In the genomic region with DNA sequence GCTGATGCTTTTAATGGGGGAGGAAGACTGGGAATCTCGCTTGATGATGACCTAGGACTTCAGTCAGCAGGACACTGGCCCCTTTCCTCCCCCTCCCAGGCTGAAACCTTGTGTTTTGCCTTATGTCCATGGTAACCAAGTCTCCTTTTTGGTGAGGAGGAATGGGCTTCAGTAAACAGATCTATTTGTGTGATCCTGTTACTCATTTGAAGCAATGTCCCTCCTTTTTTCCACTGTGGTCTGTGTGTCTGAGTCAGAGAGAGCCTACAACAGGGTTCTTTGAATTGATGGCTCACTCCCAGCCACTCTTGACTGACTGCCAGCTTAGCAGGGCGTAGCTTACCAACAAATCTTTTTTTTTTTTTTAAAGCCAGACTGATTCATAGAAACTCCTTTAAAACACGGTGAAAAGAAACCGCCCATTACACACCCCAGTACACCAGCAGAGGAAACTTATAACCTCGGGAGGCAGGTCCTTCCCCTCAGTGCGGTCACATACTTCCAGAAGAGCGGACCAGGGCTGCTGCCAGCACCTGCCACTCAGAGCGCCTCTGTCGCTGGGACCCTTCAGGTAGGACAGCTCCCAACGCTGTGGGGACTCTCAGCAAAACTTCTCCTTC, we compare ENCODE assay signal across 1 cellular context.
TF ChIP-seq lines count a peak whose summit lies in the region.

Gene EMP1 (plus strand): TSS at position 425 of the 620 bp plus-strand sequence. CDS start 14,785 bp downstream, outside the sequence.

TF ChIP-seq in HCT116, 20 proteins besides CTCF, POLR2A, EP300 and RAD21 (continued from another document):
- no peak for TF ChIP-seq ZFX (IDR thresholded peaks at IDR 0.05)
- peak; percentile 93 for TF ChIP-seq SIN3A (IDR thresholded peaks at IDR 0.05; ENCODE audit: low read depth)
- peak; percentile 94 for TF ChIP-seq SP1 (IDR thresholded peaks at IDR 0.05; ENCODE audit: low read depth)
- no peak for TF ChIP-seq EZH2 (IDR thresholded peaks at IDR 0.05)
- no peak for TF ChIP-seq EGR1 (IDR thresholded peaks at IDR 0.05; ENCODE audit: low read depth)
- TF ChIP-seq ATF3 (IDR thresholded peaks at IDR 0.05) = no peak
- TF ChIP-seq ELF1 (IDR thresholded peaks at IDR 0.05; ENCODE audit: borderline replicate concordance, low read depth) = no peak
- no peak for TF ChIP-seq TCF7L2 (IDR thresholded peaks at IDR 0.05; ENCODE audit: borderline replicate concordance, extremely low read depth, insufficient read depth, insufficient read length)
- TF ChIP-seq, protein P1, sequence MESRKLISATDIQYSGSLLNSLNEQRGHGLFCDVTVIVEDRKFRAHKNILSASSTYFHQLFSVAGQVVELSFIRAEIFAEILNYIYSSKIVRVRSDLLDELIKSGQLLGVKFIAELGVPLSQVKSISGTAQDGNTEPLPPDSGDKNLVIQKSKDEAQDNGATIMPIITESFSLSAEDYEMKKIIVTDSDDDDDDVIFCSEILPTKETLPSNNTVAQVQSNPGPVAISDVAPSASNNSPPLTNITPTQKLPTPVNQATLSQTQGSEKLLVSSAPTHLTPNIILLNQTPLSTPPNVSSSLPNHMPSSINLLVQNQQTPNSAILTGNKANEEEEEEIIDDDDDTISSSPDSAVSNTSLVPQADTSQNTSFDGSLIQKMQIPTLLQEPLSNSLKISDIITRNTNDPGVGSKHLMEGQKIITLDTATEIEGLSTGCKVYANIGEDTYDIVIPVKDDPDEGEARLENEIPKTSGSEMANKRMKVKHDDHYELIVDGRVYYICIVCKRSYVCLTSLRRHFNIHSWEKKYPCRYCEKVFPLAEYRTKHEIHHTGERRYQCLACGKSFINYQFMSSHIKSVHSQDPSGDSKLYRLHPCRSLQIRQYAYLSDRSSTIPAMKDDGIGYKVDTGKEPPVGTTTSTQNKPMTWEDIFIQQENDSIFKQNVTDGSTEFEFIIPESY (IDR thresholded peaks at IDR 0.05; ENCODE audit: extremely low read depth, insufficient replicate concordance, low read length) = no peak
- peak; percentile 87 for TF ChIP-seq FOSL1 (IDR thresholded peaks at IDR 0.05; ENCODE audit: low read depth)
- TF ChIP-seq CEBPB (IDR thresholded peaks at IDR 0.05; ENCODE audit: low read depth) = peak; percentile 65
- TF ChIP-seq SRF (IDR thresholded peaks at IDR 0.05; ENCODE audit: low read depth) = no peak
- TF ChIP-seq, protein P2, sequence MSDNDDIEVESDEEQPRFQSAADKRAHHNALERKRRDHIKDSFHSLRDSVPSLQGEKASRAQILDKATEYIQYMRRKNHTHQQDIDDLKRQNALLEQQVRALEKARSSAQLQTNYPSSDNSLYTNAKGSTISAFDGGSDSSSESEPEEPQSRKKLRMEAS (IDR thresholded peaks at IDR 0.05) = peak; percentile 62
- TF ChIP-seq JUND (IDR thresholded peaks at IDR 0.05) = peak; percentile 85
- TF ChIP-seq YY1 (IDR thresholded peaks at IDR 0.05; ENCODE audit: extremely low read depth, insufficient replicate concordance, low read depth, low read length) = peak; percentile 51
